19 cellular contexts compared by ENCODE assay signal in genomic region chr2:24874025-24874424, GRCh38. TPM values are rescaled to one million over a fixed set of nuclear protein-coding genes. Genes with fewer than 3 reads are reported as not detected.
DNase-seq lines count a peak whose midpoint lies in the region; ATAC-seq and TF ChIP-seq lines count a peak whose summit lies in the region.
"Had no signal": no experiment of that assay in that cellular context is flagged by ENCODE, and none has a peak within 500 bp of the region (broad histone marks: within the 10 kb centered on the region; RNA-seq: fewer than 3 reads in every experiment).

No MANE protein-coding gene starts in this region.

- no peak overlapping the region for H2AFZ ChIP-seq in neuronal stem cell (ENCODE audit: low read length)
- H2AFZ ChIP-seq: hepatocyte had no signal

- DNase-seq in T-helper 17 cell (no peak), fibroblast of mammary gland (ENCODE audit: low read depth) (peak; percentile 80), neuronal stem cell (ENCODE audit: low spot score) (no peak), ureter (ENCODE audit: low spot score) (peak; percentile 38), NCI-H82 (lab: John Stamatoyannopoulos, UW) (no peak), DMS53 (lab: John Stamatoyannopoulos, UW) (no peak)
- no peak for DNase-seq in stimulated activated naive CD8-positive, alpha-beta T cell treated with anti-CD3 and anti-CD28 coated beads, Interleukin-15, amount 100 ng/mL, for 72 hours
- no peak for DNase-seq in activated CD4-positive, alpha-beta T cell treated with anti-CD3 and anti-CD28 coated beads, Interleukin-2, amount 50 U/mL, for 1 hour
- DNase-seq: activated CD4-positive, CD25-positive, alpha-beta regulatory T cell treated with anti-CD3 and anti-CD28 coated beads, Interleukin-2, amount 50 U/mL, for 72 hours; activated gamma-delta T cell treated with Interleukin-2 at 50 U/mL for 16 hours; colonic mucosa; GDM1; H7; NCI-H1436 treated with DMSO at 0.1 percent for 48 hours; NCI-H2227 treated with DMSO at 0.1 percent for 48 hours; SJCRH30 had no signal

- H3K36me3 ChIP-seq in neuronal stem cell (replicated peaks in 1 of 2; ENCODE audit: control insufficient read depth in 2 of 2, insufficient read depth in 2 of 2, low read length in 2 of 2) = peaks cover 0 to 28% of the 10 kb centered on the region in 2 donors
- H3K36me3 ChIP-seq: colonic mucosa had no signal

- no peak overlapping the region for H2AK5ac ChIP-seq in neuronal stem cell (ENCODE audit: low read depth, low read length)

- ATAC-seq in T-helper 17 cell = peak; percentile 18
- no peak for ATAC-seq in stimulated activated naive CD8-positive, alpha-beta T cell treated with anti-CD3 and anti-CD28 coated beads, Interleukin-15, amount 100 ng/mL, for 72 hours

- H3K4me1 ChIP-seq in neuronal stem cell (ENCODE audit: control insufficient read depth in 2 of 2, insufficient read depth in 1 of 2, low read depth in 1 of 2, low read length in 2 of 2) = peaks cover 5 to 9% of the 10 kb centered on the region in 2 donors
- H3K4me1 ChIP-seq: colonic mucosa, SJCRH30 had no signal

- no peak overlapping the region for H3K14ac ChIP-seq in neuronal stem cell (ENCODE audit: low read length)

- WGBS in neuronal stem cell (ENCODE audit: extremely low coverage in 2 of 2, insufficient read length in 2 of 2, insufficient replicate concordance in 1 of 2), 2 donors = no CpG with 5 or more reads among the region's 9 CpGs

- H3K18ac ChIP-seq in neuronal stem cell (ENCODE audit: low read length) = no peak overlapping the region

- H3K27me3 ChIP-seq in neuronal stem cell (ENCODE audit: control insufficient read depth in 3 of 3, insufficient read depth in 3 of 3, low read depth in 1 of 3, low read length in 3 of 3) = no peaks in the 10 kb centered on the region
- H3K27me3 ChIP-seq: colonic mucosa, hepatocyte, SJCRH30 had no signal

- H3K4me1 Mint-ChIP-seq in T-helper 17 cell = peaks cover 5% of the 10 kb centered on the region
- peaks cover 8% of the 10 kb centered on the region for H3K4me1 Mint-ChIP-seq in stimulated activated naive CD8-positive, alpha-beta T cell treated with anti-CD3 and anti-CD28 coated beads, Interleukin-15, amount 100 ng/mL, for 72 hours

- H2BK120ac ChIP-seq in neuronal stem cell (ENCODE audit: low read depth, low read length) = no peak overlapping the region

- no peaks in the 10 kb centered on the region for H3K27me3 Mint-ChIP-seq in T-helper 17 cell
- H3K27me3 Mint-ChIP-seq in stimulated activated naive CD8-positive, alpha-beta T cell treated with anti-CD3 and anti-CD28 coated beads, Interleukin-15, amount 100 ng/mL, for 72 hours = no peaks in the 10 kb centered on the region
- H3K27me3 Mint-ChIP-seq: B cell had no signal

- H3K4me3 ChIP-seq in fibroblast of mammary gland (ENCODE audit: control insufficient read depth, low read depth, low read length) (no peak overlapping the region), neuronal stem cell (ENCODE audit: low read length in 2 of 2) (no peak overlapping the region)
- H3K4me3 ChIP-seq: colonic mucosa, hepatocyte, SJCRH30 had no signal

- no peak for TF ChIP-seq CTCF in fibroblast of mammary gland (conservative IDR thresholded peaks at IDR 0.05; ENCODE audit: control insufficient read depth, insufficient read depth, low read depth, low read length)

- no peak overlapping the region for H4K8ac ChIP-seq in neuronal stem cell (ENCODE audit: low read depth, low read length)

- H2BK12ac ChIP-seq in neuronal stem cell (ENCODE audit: low read length) = no peak overlapping the region

- no peak overlapping the region for H2BK15ac ChIP-seq in neuronal stem cell (ENCODE audit: low read length)

- peak overlapping the region; percentile 37 for H3K23ac ChIP-seq in neuronal stem cell (ENCODE audit: low read depth, low read length, poor library complexity)

- no peak overlapping the region for H4K91ac ChIP-seq in neuronal stem cell (ENCODE audit: low read depth, low read length, poor library complexity)

- no peak overlapping the region for H3K4me2 ChIP-seq in neuronal stem cell (ENCODE audit: insufficient read depth, low read length, poor library complexity, severe bottlenecking)
- H3K4me2 ChIP-seq: hepatocyte, KMS-11 had no signal

- H3K79me1 ChIP-seq in neuronal stem cell (ENCODE audit: low read depth, low read length) = peaks cover 2% of the 10 kb centered on the region

- no peak overlapping the region for H2BK5ac ChIP-seq in neuronal stem cell (ENCODE audit: low read length)

- H3K36me3 Mint-ChIP-seq in T-helper 17 cell (ENCODE audit: low read depth) = peaks cover 4% of the 10 kb centered on the region

- no peaks in the 10 kb centered on the region for H3K9me3 Mint-ChIP-seq in stimulated activated naive CD8-positive, alpha-beta T cell treated with anti-CD3 and anti-CD28 coated beads, Interleukin-15, amount 100 ng/mL, for 72 hours

- H3K27ac Mint-ChIP-seq in T-helper 17 cell = no peak overlapping the region
- H3K27ac Mint-ChIP-seq in stimulated activated naive CD8-positive, alpha-beta T cell treated with anti-CD3 and anti-CD28 coated beads, Interleukin-15, amount 100 ng/mL, for 72 hours = no peak overlapping the region
- H3K27ac Mint-ChIP-seq: B cell had no signal

- peak overlapping the region; percentile 9 for H3K9ac ChIP-seq in neuronal stem cell (ENCODE audit: low read depth, low read length, poor library complexity)
- H3K9ac ChIP-seq: KMS-11 had no signal

- no peak overlapping the region for H3K4me3 Mint-ChIP-seq in T-helper 17 cell
- H3K4me3 Mint-ChIP-seq in stimulated activated naive CD8-positive, alpha-beta T cell treated with anti-CD3 and anti-CD28 coated beads, Interleukin-15, amount 100 ng/mL, for 72 hours = no peak overlapping the region
- H3K4me3 Mint-ChIP-seq: B cell had no signal

- no peak overlapping the region for H3K4ac ChIP-seq in neuronal stem cell (ENCODE audit: low read length)

- H3K9me3 ChIP-seq in T-helper 17 cell (ENCODE audit: control insufficient read depth, low read length, poor library complexity, severe bottlenecking) (no peaks in the 10 kb centered on the region), neuronal stem cell (replicated peaks in 1 of 2; ENCODE audit: control insufficient read depth in 2 of 2, insufficient read depth in 1 of 2, low read depth in 1 of 2, low read length in 2 of 2) (peaks cover 0 to 2% of the 10 kb centered on the region in 2 donors)
- H3K9me3 ChIP-seq: colonic mucosa, SJCRH30 had no signal

- H3K27ac ChIP-seq in neuronal stem cell (replicated peaks; ENCODE audit: low read length) = no peak overlapping the region
- H3K27ac ChIP-seq: colonic mucosa, hepatocyte, KMS-11, SJCRH30 had no signal

RNA-seq across cellular contexts. Expression of gene ADCY3, which starts 46.0 kb away (rescaled TPM):
- total RNA-seq in T-helper 17 cell (10 to 100 TPM; 40.7 to 59.3 TPM), ureter (82.5 TPM)
- 31.1 TPM for polyA plus RNA-seq in neuronal stem cell (2013, experiment 1 of 2)
- 29.1 TPM for polyA plus RNA-seq in neuronal stem cell (2013, experiment 2 of 2)

Comparison
In these comparisons a context has a peak if more than half of its experiments do, and no peak if none do; other contexts are left out.
1. DNase-seq: peak in fibroblast of mammary gland (single experiment) and ureter (single experiment); none in T-helper 17 cell (0 of 3), neuronal stem cell (single experiment), NCI-H82 (single experiment), DMS53 (single experiment), stimulated activated naive CD8-positive, alpha-beta T cell treated with anti-CD3 and anti-CD28 coated beads, Interleukin-15, amount 100 ng/mL, for 72 hours (0 of 2) and activated CD4-positive, alpha-beta T cell treated with anti-CD3 and anti-CD28 coated beads, Interleukin-2, amount 50 U/mL, for 1 hour (single experiment).